In genomic region chr3:150635076-150635475, GRCh38 we compare ENCODE assay signal across 14 cellular contexts. TPM values are rescaled to one million over a fixed set of nuclear protein-coding genes. Genes with fewer than 3 reads are reported as not detected.
DNase-seq lines count a peak whose midpoint lies in the region; ATAC-seq and TF ChIP-seq lines count a peak whose summit lies in the region.
"Had no signal": no experiment of that assay in that cellular context is flagged by ENCODE, and none has a peak within 500 bp of the region (broad histone marks: within the 10 kb centered on the region; RNA-seq: fewer than 3 reads in every experiment).

No MANE protein-coding gene starts in this region.

- no peak overlapping the region for H3K4ac ChIP-seq in mesendoderm (ENCODE audit: low read depth, low read length)

- H3K9me3 ChIP-seq in CD4-positive, CD25-positive, alpha-beta regulatory T cell (ENCODE audit: control insufficient read depth in 2 of 2, low read length in 2 of 2): no peaks in the 10 kb centered on the region
- H3K9me3 ChIP-seq in HUES48 (ENCODE audit: control insufficient read depth, insufficient read depth, low read length) (no peaks in the 10 kb centered on the region), upper lobe of right lung (no peaks in the 10 kb centered on the region)

- peak overlapping the region; percentile 13 for H3K18ac ChIP-seq in mesendoderm (ENCODE audit: low read length)

- H3K27ac Mint-ChIP-seq in CD4-positive, CD25-positive, alpha-beta regulatory T cell: peak overlapping the region; percentile 62 to 91 (median 82)
- H3K27ac Mint-ChIP-seq in activated naive CD8-positive, alpha-beta T cell treated with anti-CD3 and anti-CD28 coated beads, Interleukin-2, amount 10 ng/mL, durations not matched to agents 7 days and 5 days: peak overlapping the region; percentile 81

- no peak overlapping the region for H3K4me2 ChIP-seq in mesendoderm (ENCODE audit: low read length)

- H3K23ac ChIP-seq in mesendoderm (ENCODE audit: low read length): no peak overlapping the region

- POLR2A ChIA-PET in activated naive CD8-positive, alpha-beta T cell treated with anti-CD3 and anti-CD28 coated beads, Interleukin-2, amount 10 ng/mL, durations not matched to agents 7 days and 5 days (lab: Charles Lee): interaction anchor here (0.9 to 2.4 kb wide), 7 partner anchors 29 to 127 kb away, joined by 3 to 13 read pairs (median 9); partner anchors contain the start of genes EIF2A, ERICH6, SELENOT and SERP1

- DNase-seq in CD4-positive, CD25-positive, alpha-beta regulatory T cell: no peak
- DNase-seq in activated naive CD8-positive, alpha-beta T cell treated with anti-CD3 and anti-CD28 coated beads, Interleukin-2, amount 10 ng/mL, durations not matched to agents 7 days and 5 days: no peak
- peak; percentile 30 for DNase-seq in mesendoderm
- no peak for DNase-seq in NCI-H526 treated with DMSO at 0.1 percent for 48 hours (lab: John Stamatoyannopoulos, UW)
- no peak for DNase-seq in upper lobe of right lung
- DNase-seq: activated CD4-positive, alpha-beta T cell treated with anti-CD3 and anti-CD28 coated beads for 4 hours; midbrain; NCI-H2171 treated with DMSO at 0.1 percent for 48 hours; PC-3; stimulated activated CD4-positive, alpha-beta T cell treated with anti-CD3 and anti-CD28 coated beads, Interleukin-4, amount 100 ng/mL, for 1 hour; stimulated activated naive CD4-positive, alpha-beta T cell treated with Interleukin-2 at 50 U/mL for 16 hours had no signal

- no peaks in the 10 kb centered on the region for H3K27me3 ChIP-seq in CD4-positive, CD25-positive, alpha-beta regulatory T cell (ENCODE audit: control insufficient read depth, insufficient read depth, low read length)
- H3K27me3 ChIP-seq in HUES48 (ENCODE audit: control insufficient read depth, insufficient read depth, low read length) (no peaks in the 10 kb centered on the region), mesendoderm (ENCODE audit: insufficient read depth, low read length, poor library complexity) (no peaks in the 10 kb centered on the region), upper lobe of right lung (no peaks in the 10 kb centered on the region)

- peaks cover 26 to 34% (median 31%) of the 10 kb centered on the region in 4 donors for H3K4me1 Mint-ChIP-seq in CD4-positive, CD25-positive, alpha-beta regulatory T cell
- H3K4me1 Mint-ChIP-seq in activated naive CD8-positive, alpha-beta T cell treated with anti-CD3 and anti-CD28 coated beads, Interleukin-2, amount 10 ng/mL, durations not matched to agents 7 days and 5 days: peaks cover 23% of the 10 kb centered on the region

- no peaks in the 10 kb centered on the region for H3K79me1 ChIP-seq in mesendoderm (ENCODE audit: low read length)

- no peak overlapping the region for H2AK5ac ChIP-seq in mesendoderm (ENCODE audit: low read length)

- ATAC-seq in CD4-positive, CD25-positive, alpha-beta regulatory T cell (ENCODE audit: low read depth in 2 of 2): no peak
- no peak for ATAC-seq in activated naive CD8-positive, alpha-beta T cell treated with anti-CD3 and anti-CD28 coated beads, Interleukin-2, amount 10 ng/mL, durations not matched to agents 7 days and 5 days (ENCODE audit: low read depth)
- ATAC-seq in upper lobe of right lung (no peak), GM21619 (IDR thresholded peaks at IDR 0.05; ENCODE audit: unreplicated experiment) (no peak)
- ATAC-seq: PC-3 had no signal

- H2BK120ac ChIP-seq in mesendoderm (ENCODE audit: low read depth, low read length): no peak overlapping the region

- no peak for TF ChIP-seq CTCF in upper lobe of right lung (IDR thresholded peaks at IDR 0.05)

- H4K8ac ChIP-seq in mesendoderm (ENCODE audit: low read depth, low read length): no peak overlapping the region

- H3K9me3 Mint-ChIP-seq in CD4-positive, CD25-positive, alpha-beta regulatory T cell: no peaks in the 10 kb centered on the region
- no peaks in the 10 kb centered on the region for H3K9me3 Mint-ChIP-seq in activated naive CD8-positive, alpha-beta T cell treated with anti-CD3 and anti-CD28 coated beads, Interleukin-2, amount 10 ng/mL, durations not matched to agents 7 days and 5 days

- H3K56ac ChIP-seq in mesendoderm (ENCODE audit: low read length): no peak overlapping the region

- peaks cover 3% of the 10 kb centered on the region for H3K36me3 ChIP-seq in CD4-positive, CD25-positive, alpha-beta regulatory T cell (ENCODE audit: control insufficient read depth, insufficient read depth, low read length)
- peaks cover 3% of the 10 kb centered on the region; the same call in 1 of the 2 replicates for H3K36me3 ChIP-seq in HUES48 (ENCODE audit: control insufficient read depth, insufficient read depth, low read length)
- no peaks in the 10 kb centered on the region for H3K36me3 ChIP-seq in mesendoderm (ENCODE audit: control insufficient read depth, insufficient read depth, low read length)
- peaks cover 13% of the 10 kb centered on the region for H3K36me3 ChIP-seq in upper lobe of right lung

- H3K4me1 ChIP-seq in CD4-positive, CD25-positive, alpha-beta regulatory T cell (ENCODE audit: control insufficient read depth, insufficient read depth, low read length, poor library complexity, severe bottlenecking): peaks cover 19% of the 10 kb centered on the region
- H3K4me1 ChIP-seq in HUES48 (ENCODE audit: control insufficient read depth, insufficient read depth, low read length) (0 out of 2 replicates have a peak, but pooled peaks cover 2% of the 10 kb centered on the region), mesendoderm (ENCODE audit: control insufficient read depth, low read depth, low read length) (no peaks in the 10 kb centered on the region), upper lobe of right lung (no peaks in the 10 kb centered on the region)

- peaks cover 4% of the 10 kb centered on the region for H3K36me3 Mint-ChIP-seq in CD4-positive, CD25-positive, alpha-beta regulatory T cell
- H3K36me3 Mint-ChIP-seq in activated naive CD8-positive, alpha-beta T cell treated with anti-CD3 and anti-CD28 coated beads, Interleukin-2, amount 10 ng/mL, durations not matched to agents 7 days and 5 days: peaks cover 8% of the 10 kb centered on the region

- no peak overlapping the region for H2BK5ac ChIP-seq in mesendoderm (ENCODE audit: low read length)

- H3K9ac ChIP-seq in HUES48 (ENCODE audit: low read depth, low read length): no peak overlapping the region
- no peak overlapping the region for H3K9ac ChIP-seq in mesendoderm (ENCODE audit: low read length)

- no peaks in the 10 kb centered on the region for H3K79me2 ChIP-seq in mesendoderm (ENCODE audit: control insufficient read depth, insufficient read depth, low read length)

- H4K5ac ChIP-seq in mesendoderm (ENCODE audit: low read length): no peak overlapping the region

- no peak overlapping the region for H2BK15ac ChIP-seq in mesendoderm (replicated peaks; ENCODE audit: low read depth)

- 100% methylated on average over 1 of the region's 6 CpGs for WGBS in mesendoderm (ENCODE audit: extremely low coverage, insufficient coverage, low lambda C conversion rate)

- peak overlapping the region; percentile 14 for H3K27ac ChIP-seq in CD4-positive, CD25-positive, alpha-beta regulatory T cell (ENCODE audit: insufficient read depth, low read length, poor library complexity, severe bottlenecking)
- H3K27ac ChIP-seq in HUES48 (ENCODE audit: low read depth, low read length) (peak overlapping the region; percentile 55), mesendoderm (ENCODE audit: low read depth, low read length) (no peak overlapping the region), upper lobe of right lung (no peak overlapping the region)
- H3K27ac ChIP-seq: coronary artery had no signal

- intact Hi-C loops in upper lobe of right lung (cut with DNase I): no loop called here

- peak overlapping the region; percentile 58 for H3K4me3 ChIP-seq in CD4-positive, CD25-positive, alpha-beta regulatory T cell (ENCODE audit: low read depth, low read length)
- H3K4me3 ChIP-seq in HUES48 (ENCODE audit: low read depth, low read length): no peak overlapping the region
- no peak overlapping the region for H3K4me3 ChIP-seq in mesendoderm (ENCODE audit: low read length)
- no peak overlapping the region for H3K4me3 ChIP-seq in upper lobe of right lung
- H3K4me3 ChIP-seq: coronary artery had no signal

- H3K27me3 Mint-ChIP-seq in CD4-positive, CD25-positive, alpha-beta regulatory T cell: no peaks in the 10 kb centered on the region
- H3K27me3 Mint-ChIP-seq in activated naive CD8-positive, alpha-beta T cell treated with anti-CD3 and anti-CD28 coated beads, Interleukin-2, amount 10 ng/mL, durations not matched to agents 7 days and 5 days: peaks cover under 1% of the 10 kb centered on the region

- peak overlapping the region in 2 of 4 donors; percentile 26 to 69 for H3K4me3 Mint-ChIP-seq in CD4-positive, CD25-positive, alpha-beta regulatory T cell
- H3K4me3 Mint-ChIP-seq in activated naive CD8-positive, alpha-beta T cell treated with anti-CD3 and anti-CD28 coated beads, Interleukin-2, amount 10 ng/mL, durations not matched to agents 7 days and 5 days: peak overlapping the region; percentile 63

RNA-seq across cellular contexts. Expression of gene SELENOT, which starts 32.0 kb away (rescaled TPM):
- 102 TPM for total RNA-seq in CD4-positive, CD25-positive, alpha-beta regulatory T cell
- polyA plus RNA-seq in CD4-positive, CD25-positive, alpha-beta regulatory T cell: 100 to 1,000 TPM; 301 to 418 (median 321) TPM
- 10 to 100 TPM; 92.5 to 94.2 TPM for total RNA-seq in activated naive CD8-positive, alpha-beta T cell treated with anti-CD3 and anti-CD28 coated beads, Interleukin-2, amount 10 ng/mL, durations not matched to agents 7 days and 5 days
- 39.8 TPM for polyA plus RNA-seq in mesendoderm (2013, experiment 1 of 2)
- 41.1 TPM for polyA plus RNA-seq in mesendoderm (2013, experiment 2 of 2)
- total RNA-seq in upper lobe of right lung: 118 TPM

Comparison
In these comparisons a context has a peak if more than half of its experiments do, and no peak if none do; other contexts are left out.
1. H3K27ac ChIP-seq: peak in CD4-positive, CD25-positive, alpha-beta regulatory T cell (single experiment) and HUES48 (single experiment); none in mesendoderm (single experiment) and upper lobe of right lung (single experiment).